Comparison of ENCODE assay signal across 19 cellular contexts in genomic region chr17:65666869-65667268, GRCh38.
DNase-seq lines count a peak whose midpoint lies in the region; ATAC-seq lines count a peak whose summit lies in the region.
"Had no signal": no experiment of that assay in that cellular context is flagged by ENCODE, and none has a peak within 500 bp of the region (broad histone marks: within the 10 kb centered on the region; RNA-seq: fewer than 3 reads in every experiment).

No MANE protein-coding gene starts in this region.

- no peaks in the 10 kb centered on the region for H3K9me3 ChIP-seq in adipocyte (ENCODE audit: control insufficient read depth, low read length)

- H3K4me1 ChIP-seq in adipocyte (ENCODE audit: control insufficient read depth, insufficient read depth, low read length): peaks cover 11% of the 10 kb centered on the region

- no peaks in the 10 kb centered on the region for H3K36me3 ChIP-seq in adipocyte (ENCODE audit: control insufficient read depth, insufficient read depth, low read length, severe bottlenecking)

- no peak overlapping the region for H3K9ac ChIP-seq in adipocyte (ENCODE audit: low read length)

- DNase-seq in NCI-H82 (lab: John Stamatoyannopoulos, UW) (peak; percentile 10), NCI-H82 treated with DMSO at 0.1 percent for 48 hours (lab: John Stamatoyannopoulos, UW; ENCODE audit: unreplicated experiment) (no peak), adipocyte (ENCODE audit: low read depth) (peak; percentile 80), fibroblast of peridontal ligament (ENCODE audit: extremely low read depth) (peak; percentile 58), cardiac septum (ENCODE audit: low spot score) (no peak), GM19240 (ENCODE audit: insufficient read length, low spot score) (no peak)
- DNase-seq: ACHN; AML-193; C1 segment of cervical spinal cord; Calu3; CD8-positive, alpha-beta memory T cell; DMS153; NCI-H1694; NCI-H2081; NCI-H2171; NCI-H524 treated with DMSO at 0.1 percent for 48 hours; Right ventricle myocardium superior had no signal

- H3K27me3 ChIP-seq in adipocyte (replicated peaks; ENCODE audit: control insufficient read depth, insufficient read depth, low read length): no peaks in the 10 kb centered on the region

- ATAC-seq in HG02678 (IDR thresholded peaks at IDR 0.05; ENCODE audit: unreplicated experiment) (no peak), HG02623 (IDR thresholded peaks at IDR 0.05; ENCODE audit: unreplicated experiment) (no peak)

- intact Hi-C loops in cardiac septum (cut with DNase I): no loop called here

- no peak overlapping the region for H3K4me3 ChIP-seq in adipocyte (ENCODE audit: low read length)

Comparison
In these comparisons a context has a peak if more than half of its experiments do, and no peak if none do; other contexts are left out.
1. DNase-seq: peak in NCI-H82 (single experiment), adipocyte (single experiment) and fibroblast of peridontal ligament (single experiment); none in NCI-H82 treated with DMSO at 0.1 percent for 48 hours (single experiment), cardiac septum (single experiment) and GM19240 (single experiment).